Comparison of ENCODE assay signal across 9 cellular contexts in the genomic region with DNA sequence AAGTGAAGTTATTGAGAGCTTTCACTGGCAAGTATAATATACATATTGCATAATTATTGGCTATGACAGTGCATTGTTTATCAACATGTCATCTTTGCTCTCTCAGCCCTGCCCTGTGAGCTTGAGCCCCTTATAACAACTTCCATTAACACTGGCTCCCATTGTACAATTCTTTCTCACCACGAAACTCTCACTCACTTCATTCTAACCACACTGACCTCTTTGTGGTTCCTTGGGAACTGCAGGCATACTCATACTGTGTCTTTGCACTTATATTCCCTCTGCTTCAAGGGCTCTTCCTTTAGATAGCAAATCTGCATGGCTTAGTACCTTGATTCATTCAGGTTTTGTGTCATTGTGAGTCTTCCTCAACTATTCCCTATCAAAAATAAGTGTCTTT.
DNase-seq lines count a peak whose midpoint lies in the region; ATAC-seq and TF ChIP-seq lines count a peak whose summit lies in the region.
"Had no signal": no experiment of that assay in that cellular context is flagged by ENCODE, and none has a peak within 500 bp of the region (broad histone marks: within the 10 kb centered on the region; RNA-seq: fewer than 3 reads in every experiment).

No MANE protein-coding gene starts in this region.

- ATAC-seq in GM21390 (IDR thresholded peaks at IDR 0.05; ENCODE audit: unreplicated experiment) (peak; percentile 92), HG03558 (IDR thresholded peaks at IDR 0.05; ENCODE audit: extremely low read depth, unreplicated experiment) (peak; percentile 93), gastroesophageal sphincter (no peak)

- H3K4me3 ChIP-seq in epithelial cell of proximal tubule (ENCODE audit: low read depth, low read length): no peak overlapping the region
- no peak overlapping the region for H3K4me3 ChIP-seq in gastroesophageal sphincter

- H3K27me3 ChIP-seq in gastroesophageal sphincter: no peaks in the 10 kb centered on the region

- TF ChIP-seq EP300 in gastroesophageal sphincter (IDR thresholded peaks at IDR 0.05): no peak

- no peak overlapping the region for H3K27ac ChIP-seq in gastroesophageal sphincter
- H3K27ac ChIP-seq: parathyroid adenoma had no signal

- DNase-seq in ELR (ENCODE audit: low read depth) (peak; percentile 57), epithelial cell of proximal tubule (ENCODE audit: low read depth) (no peak), NCI-H187 treated with DMSO at 0.1 percent for 48 hours (lab: John Stamatoyannopoulos, UW) (no peak), DMS79 (lab: John Stamatoyannopoulos, UW) (no peak), HuH-7.5 (ENCODE audit: low spot score) (no peak)

- TF ChIP-seq POLR2A in gastroesophageal sphincter (IDR thresholded peaks at IDR 0.05): no peak

- no peaks in the 10 kb centered on the region for H3K9me3 ChIP-seq in gastroesophageal sphincter

- WGBS in gastroesophageal sphincter (ENCODE audit: low coverage in 1 of 2), 2 donors: 60 to 80% methylated on average over 1 of the region's 1 CpG

- TF ChIP-seq CTCF in epithelial cell of proximal tubule (conservative IDR thresholded peaks at IDR 0.05; ENCODE audit: low read depth, low read length): peak; percentile 36
- no peak for TF ChIP-seq CTCF in gastroesophageal sphincter (IDR thresholded peaks at IDR 0.05)

- no peaks in the 10 kb centered on the region for H3K36me3 ChIP-seq in gastroesophageal sphincter

- no peaks in the 10 kb centered on the region for H3K4me1 ChIP-seq in gastroesophageal sphincter
- H3K4me1 ChIP-seq: parathyroid adenoma had no signal
